Comparison of ENCODE assay signal across 7 cellular contexts in genomic region chr5:139795074-139796001, GRCh38. TPM values are rescaled to one million over a fixed set of nuclear protein-coding genes. Genes with fewer than 3 reads are reported as not detected.
DNase-seq lines count a peak whose midpoint lies in the region; ATAC-seq and TF ChIP-seq lines count a peak whose summit lies in the region.

Gene PSD2 (plus strand): TSS chr5:139795808. CDS start chr5:139809441, 13,633 bp downstream.

- POLR2A ChIA-PET in naive thymus-derived CD8-positive, alpha-beta T cell (lab: Charles Lee): no interaction called here

- ATAC-seq in naive thymus-derived CD8-positive, alpha-beta T cell: peak; percentile 39 to 71
- ATAC-seq in GM18498 (IDR thresholded peaks at IDR 0.05; ENCODE audit: unreplicated experiment) (no peak), HG02973 (IDR thresholded peaks at IDR 0.05; ENCODE audit: unreplicated experiment) (no peak)

- H3K4me1 Mint-ChIP-seq in naive thymus-derived CD8-positive, alpha-beta T cell: peaks cover 6 to 11% (median 11%) of the 10 kb centered on the region in 4 donors

- peaks cover 0 to 3% (median 0%) of the 10 kb centered on the region in 3 donors for H3K36me3 Mint-ChIP-seq in naive thymus-derived CD8-positive, alpha-beta T cell

- DNase-seq in GM10266 (ENCODE audit: extremely low spot score): peak; percentile 59
- peak; percentile 5 for DNase-seq in NCI-H774 (lab: John Stamatoyannopoulos, UW)
- DNase-seq in naive thymus-derived CD8-positive, alpha-beta T cell: peak in 2 of 10 donors; percentile 22 to 44
- no peak for DNase-seq in activated gamma-delta T cell treated with Interleukin-2 at 50 U/mL for 16 hours

- no peak for TF ChIP-seq CTCF in GM10266 (IDR thresholded peaks at IDR 0.05; ENCODE audit: control insufficient read depth, insufficient read depth, low read depth, missing control alignments)

- peak within 1 kb of the TSS in 1 of 10 donors; percentile 43 for H3K27ac Mint-ChIP-seq in naive thymus-derived CD8-positive, alpha-beta T cell

- H3K27ac ChIP-seq in cingulate gyrus (ENCODE audit: low read depth, low read length): peak within 1 kb of the TSS; percentile 19

- peak within 1 kb of the TSS; percentile 52 to 83 (median 62) for H3K4me3 Mint-ChIP-seq in naive thymus-derived CD8-positive, alpha-beta T cell

- H3K27me3 Mint-ChIP-seq in naive thymus-derived CD8-positive, alpha-beta T cell: peaks cover 19 to 66% (median 59%) of the 10 kb centered on the region in 5 donors

- H3K9me3 Mint-ChIP-seq in naive thymus-derived CD8-positive, alpha-beta T cell: no peaks in the 10 kb centered on the region

RNA-seq across cellular contexts. Expression of gene PSD2, which starts in this region (rescaled TPM):
- under 1 TPM; 0.08 to 0.19 TPM for total RNA-seq in naive thymus-derived CD8-positive, alpha-beta T cell
- under 1 TPM in 1 of 3 donors, not detected in 2; 0.08 TPM for polyA plus RNA-seq in naive thymus-derived CD8-positive, alpha-beta T cell

Comparison
In these comparisons a context has a peak if more than half of its experiments do, and no peak if none do; other contexts are left out.
1. Peak in ATAC-seq in naive thymus-derived CD8-positive, alpha-beta T cell; RNA of the gene not detected or under 1 TPM.